In the genomic region with DNA sequence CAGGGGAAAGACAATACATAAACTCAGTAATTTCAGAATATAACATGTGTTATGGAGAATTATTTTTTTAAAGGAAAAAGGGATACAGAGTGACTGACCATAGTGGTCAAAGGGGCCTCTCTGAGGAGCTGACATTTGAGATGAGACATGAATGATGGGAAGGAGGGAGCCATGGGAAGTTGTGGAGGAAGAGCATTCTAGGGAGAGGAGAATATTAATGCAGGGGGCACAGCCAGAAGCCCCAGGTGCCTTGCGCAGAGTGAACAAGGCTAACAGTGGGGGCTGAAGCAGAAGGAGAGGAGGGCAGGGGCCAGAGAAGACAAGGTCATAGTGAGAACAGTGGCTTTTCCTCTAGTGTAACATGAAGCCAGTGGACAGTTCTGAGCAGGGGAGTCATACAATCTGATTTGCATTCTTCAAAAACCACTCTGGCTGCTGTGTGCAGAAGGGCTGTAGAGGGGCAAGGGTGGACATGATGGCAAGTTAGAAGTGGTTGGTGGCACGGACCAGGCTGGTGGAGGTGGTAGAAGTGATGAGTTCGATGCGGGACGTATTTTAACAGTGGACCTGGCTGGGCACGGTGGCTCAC, we compare ENCODE assay signal across 34 cellular contexts.
"Had no signal": no experiment of that assay in that cellular context is flagged by ENCODE, and none has a peak within 500 bp of the region (broad histone marks: within the 10 kb centered on the region; RNA-seq: fewer than 3 reads in every experiment).

No MANE protein-coding gene starts in this region.

- H3K27ac ChIP-seq: esophagus muscularis mucosa, foreskin keratinocyte, heart left ventricle, left lung, pancreas, prostate gland, upper lobe of left lung, vagina, WERI-Rb-1 had no signal

- H3K27me3 ChIP-seq: pancreas, vagina had no signal

- H3K27ac Mint-ChIP-seq: activated CD4-positive, alpha-beta memory T cell treated with anti-CD3 and anti-CD28 coated beads, Interleukin-2, amount 10 ng/mL, durations not matched to agents 7 days and 5 days; activated CD4-positive, alpha-beta T cell treated with anti-CD3 and anti-CD28 coated beads, Interleukin-2, amount 10 ng/mL, durations not matched to agents 24 days and 14 days; activated T-helper 17 cell treated with anti-CD3 and anti-CD28 coated beads, Interleukin-2, amount 50 U/mL, for 72 hours; stimulated activated effector memory CD8-positive, alpha-beta T cell treated with anti-CD3 and anti-CD28 coated beads, Interleukin-12 subunit alpha, Interleukin-12 subunit beta, amount 100 ng/mL, for 72 hours; stimulated activated naive CD8-positive, alpha-beta T cell treated with anti-CD3 and anti-CD28 coated beads, Interleukin-15, amount 100 ng/mL, for 72 hours; T-helper 1 cell treated with Interleukin-12 subunit alpha and Interleukin-12 subunit beta and Interleukin-4 antibody, amounts not matched to agents 30 μg/mL and 1 μg/mL, for 36 hours had no signal

- H3K36me3 ChIP-seq: esophagus muscularis mucosa, heart left ventricle, left lung, pancreas, prostate gland, upper lobe of left lung, vagina, WERI-Rb-1 had no signal

- H3K4me1 ChIP-seq: foreskin keratinocyte, heart left ventricle, pancreas, prostate gland had no signal

- H3K4me3 ChIP-seq: esophagus muscularis mucosa, heart left ventricle, left lung, mucosa of descending colon, pancreas, prostate gland, upper lobe of left lung, vagina had no signal

- ATAC-seq: activated T-cell treated with anti-CD3 and anti-CD28 coated beads, Interleukin-2, amount 50 U/mL, for 4 hours; activated T-helper 17 cell treated with anti-CD3 and anti-CD28 coated beads, Interleukin-2, amount 50 U/mL, for 72 hours; heart left ventricle; mucosa of descending colon; stimulated activated effector memory CD8-positive, alpha-beta T cell treated with anti-CD3 and anti-CD28 coated beads, Interleukin-12 subunit alpha, Interleukin-12 subunit beta, amount 100 ng/mL, for 72 hours; stimulated activated naive CD8-positive, alpha-beta T cell treated with anti-CD3 and anti-CD28 coated beads, Interleukin-15, amount 100 ng/mL, for 72 hours had no signal

- H3K4me1 Mint-ChIP-seq: activated CD4-positive, alpha-beta memory T cell treated with anti-CD3 and anti-CD28 coated beads, Interleukin-2, amount 10 ng/mL, durations not matched to agents 7 days and 5 days; activated CD4-positive, alpha-beta T cell treated with anti-CD3 and anti-CD28 coated beads, Interleukin-2, amount 10 ng/mL, durations not matched to agents 24 days and 14 days; activated T-helper 17 cell treated with anti-CD3 and anti-CD28 coated beads, Interleukin-2, amount 50 U/mL, for 72 hours; stimulated activated effector memory CD8-positive, alpha-beta T cell treated with anti-CD3 and anti-CD28 coated beads, Interleukin-12 subunit alpha, Interleukin-12 subunit beta, amount 100 ng/mL, for 72 hours; stimulated activated naive CD8-positive, alpha-beta T cell treated with anti-CD3 and anti-CD28 coated beads, Interleukin-15, amount 100 ng/mL, for 72 hours had no signal

- H3K9me3 Mint-ChIP-seq: activated CD4-positive, alpha-beta T cell treated with anti-CD3 and anti-CD28 coated beads, Interleukin-2, amount 10 ng/mL, durations not matched to agents 24 days and 14 days; activated T-cell treated with anti-CD3 and anti-CD28 coated beads, Interleukin-2, amount 50 U/mL, for 4 hours; nephron had no signal

- FAIRE-seq: bronchial epithelial cell, colon, pancreas, small intestine, TTC549 had no signal

- H3K9me3 ChIP-seq: esophagus muscularis mucosa, heart left ventricle, left lung, mucosa of descending colon, pancreas, prostate gland, upper lobe of left lung, vagina had no signal

- DNase-seq: activated CD4-positive, alpha-beta memory T cell treated with anti-CD3 and anti-CD28 coated beads, Interleukin-2, amount 10 ng/mL, durations not matched to agents 7 days and 5 days; activated CD4-positive, alpha-beta T cell treated with anti-CD3 and anti-CD28 coated beads, Interleukin-2, amount 10 ng/mL, durations not matched to agents 24 days and 14 days; activated CD4-positive, CD25-positive, alpha-beta regulatory T cell treated with anti-CD3 and anti-CD28 coated beads, Interleukin-2, amount 50 U/mL, for 72 hours; activated CD8-positive, alpha-beta memory T cell treated with anti-CD3 and anti-CD28 coated beads, Interleukin-2, amount 50 U/mL, for 48 hours; activated gamma-delta T cell treated with Interleukin-2 at 50 U/mL for 16 hours; activated naive CD4-positive, alpha-beta T cell treated with anti-CD3 and anti-CD28 coated beads, Interleukin-2, amount 50 U/mL, for 16 hours; activated T-cell treated with anti-CD3 and anti-CD28 coated beads, Interleukin-2, amount 50 U/mL, for 4 hours; anterior cingulate cortex; dermis blood vessel endothelial cell; effector CD4-positive, alpha-beta T cell; foreskin keratinocyte; heart left ventricle; kidney glomerular epithelial cell; left lung; mucosa of descending colon; nucleus accumbens; pancreas; retina; small intestine; stimulated activated CD4-positive, alpha-beta T cell treated with anti-CD3 and anti-CD28 coated beads, Interleukin-4, amount 100 ng/mL, for 24 hours; stimulated activated naive CD8-positive, alpha-beta T cell treated with anti-CD3 and anti-CD28 coated beads, Interleukin-15, amount 100 ng/mL, for 72 hours; T-helper 9 cell; WERI-Rb-1 had no signal

- H3K4me3 Mint-ChIP-seq: activated CD4-positive, alpha-beta memory T cell treated with anti-CD3 and anti-CD28 coated beads, Interleukin-2, amount 10 ng/mL, durations not matched to agents 7 days and 5 days; activated CD4-positive, alpha-beta T cell treated with anti-CD3 and anti-CD28 coated beads, Interleukin-2, amount 10 ng/mL, durations not matched to agents 24 days and 14 days; activated T-cell treated with anti-CD3 and anti-CD28 coated beads, Interleukin-2, amount 50 U/mL, for 4 hours; activated T-helper 17 cell treated with anti-CD3 and anti-CD28 coated beads, Interleukin-2, amount 50 U/mL, for 72 hours; nephron; stimulated activated effector memory CD8-positive, alpha-beta T cell treated with anti-CD3 and anti-CD28 coated beads, Interleukin-12 subunit alpha, Interleukin-12 subunit beta, amount 100 ng/mL, for 72 hours; stimulated activated naive CD8-positive, alpha-beta T cell treated with anti-CD3 and anti-CD28 coated beads, Interleukin-15, amount 100 ng/mL, for 72 hours; T-helper 1 cell treated with Interleukin-12 subunit alpha and Interleukin-12 subunit beta and Interleukin-4 antibody, amounts not matched to agents 30 μg/mL and 1 μg/mL, for 36 hours had no signal
